Comparison of ENCODE assay signal across 9 cellular contexts in the genomic region with DNA sequence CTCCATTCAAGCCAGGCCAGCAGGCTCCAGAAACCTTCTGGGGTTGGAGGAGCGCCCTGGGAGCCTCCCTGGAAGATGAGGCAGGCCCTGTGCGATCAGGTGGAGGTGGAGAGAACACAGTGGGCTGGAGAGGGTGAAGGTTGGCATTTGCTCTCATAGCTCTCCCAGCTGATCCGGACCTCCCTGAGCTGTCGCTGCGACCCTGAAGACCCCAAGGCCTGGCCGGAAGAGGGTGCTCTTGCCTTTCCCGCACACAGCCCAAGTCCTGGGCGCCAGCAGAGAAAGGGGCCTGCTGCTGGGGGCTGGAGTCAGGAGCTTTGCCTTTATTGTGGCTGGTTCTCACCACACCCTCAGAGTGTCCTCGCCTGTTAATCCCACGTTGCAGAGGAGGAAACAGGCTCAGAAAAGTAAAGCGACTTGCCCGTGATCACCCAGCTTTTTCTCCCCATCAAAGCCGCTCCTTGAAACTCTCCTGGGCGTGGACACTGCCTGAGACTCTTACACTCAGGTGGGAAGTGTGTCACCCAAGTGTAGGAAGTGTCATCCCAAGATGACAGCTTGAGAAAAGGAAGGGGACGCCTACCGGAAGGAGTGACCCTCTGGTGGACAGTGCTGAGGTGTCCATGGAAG. TPM values are rescaled to one million over a fixed set of nuclear protein-coding genes. Genes with fewer than 3 reads are reported as not detected.
DNase-seq lines count a peak whose midpoint lies in the region; ATAC-seq and TF ChIP-seq lines count a peak whose summit lies in the region.
"Had no signal": no experiment of that assay in that cellular context is flagged by ENCODE, and none has a peak within 500 bp of the region (broad histone marks: within the 10 kb centered on the region; RNA-seq: fewer than 3 reads in every experiment).

No MANE protein-coding gene starts in this region.

- CTCF ChIA-PET in RWPE1 (lab: Yijun Ruan, JAX) = no interaction called here

- peak; percentile 61 for TF ChIP-seq CTCF in GM12872 (IDR thresholded peaks at IDR 0.05; ENCODE audit: insufficient read depth, low read depth, low read length)
- peak; percentile 37 for TF ChIP-seq CTCF in RWPE1 (conservative IDR thresholded peaks at IDR 0.05; ENCODE audit: low read depth)
- peak; percentile 65 for TF ChIP-seq CTCF in fibroblast of the aortic adventitia (IDR thresholded peaks at IDR 0.05; ENCODE audit: insufficient read depth, low read length)
- TF ChIP-seq CTCF in psoas muscle (IDR thresholded peaks at IDR 0.05) = peak; percentile 63
- no peak for TF ChIP-seq CTCF in mucosa of descending colon (IDR thresholded peaks at IDR 0.05)
- peak in 2 of 4 experiments; percentile 24 to 37 for TF ChIP-seq CTCF in prostate gland (IDR thresholded peaks at IDR 0.05)

- DNase-seq in RWPE1 (ENCODE audit: low spot score) = no peak
- peak; percentile 57 for DNase-seq in fibroblast of the aortic adventitia (ENCODE audit: low read depth)
- DNase-seq in psoas muscle = peak; percentile 51 to 81
- DNase-seq in NCI-H510A (lab: John Stamatoyannopoulos, UW) = no peak
- no peak for DNase-seq in mucosa of descending colon
- no peak for DNase-seq in prostate gland (ENCODE audit: low spot score)
- DNase-seq: activated CD4-positive, alpha-beta T cell treated with anti-CD3 and anti-CD28 coated beads for 1 hour had no signal

- POLR2A ChIA-PET in RWPE1 (lab: Yijun Ruan, JAX; ENCODE audit: low non-redundant PET) = no interaction called here

- intact Hi-C loops in psoas muscle (cut with DNase I) = loop anchor here (5.0 to 10.0 kb wide), 3 partner anchors 53 to 341 kb away; a partner anchor contains a TSS
- intact Hi-C loops in mucosa of descending colon (cut with DNase I, micrococcal nuclease) = loop anchor here (5.0 kb wide), 3 partner anchors 118 to 338 kb away; no protein-coding TSS in a partner anchor
- intact Hi-C loops in prostate gland (cut with DNase I) = loop anchor here (2.0 to 5.0 kb wide), 3 partner anchors 41 to 338 kb away; no protein-coding TSS in a partner anchor

- H3K4me1 ChIP-seq in psoas muscle (peaks cover 40% of the 10 kb centered on the region), mucosa of descending colon (ENCODE audit: low read depth) (peaks cover 5% of the 10 kb centered on the region), prostate gland (replicated peaks) (peaks cover 4% of the 10 kb centered on the region)

- ATAC-seq in psoas muscle (peak; percentile 62 to 81 (median 73)), mucosa of descending colon (no peak), HG02623 (IDR thresholded peaks at IDR 0.05; ENCODE audit: unreplicated experiment) (no peak)

- H3K9me3 ChIP-seq in psoas muscle (no peaks in the 10 kb centered on the region), mucosa of descending colon (no peaks in the 10 kb centered on the region), prostate gland (no peaks in the 10 kb centered on the region)

- WGBS in psoas muscle, 3 donors = 47 to 55% (median 49%) methylated on average over 15 to 16 of the region's 16 CpGs
- WGBS in prostate gland = 61% methylated on average over 16 of the region's 16 CpGs

- H3K27me3 ChIP-seq in psoas muscle (ENCODE audit: insufficient read depth in 3 of 3, low read length in 2 of 3) (no peaks in the 10 kb centered on the region), prostate gland (replicated peaks; ENCODE audit: insufficient read depth) (no peaks in the 10 kb centered on the region)

- H3K27ac ChIP-seq in RWPE1 (peak overlapping the region; percentile 58), psoas muscle (no peak overlapping the region), prostate gland (no peak overlapping the region)

- no peak overlapping the region for H3K4me3 ChIP-seq in fibroblast of the aortic adventitia (ENCODE audit: low read depth, low read length)
- H3K4me3 ChIP-seq in psoas muscle = no peak overlapping the region
- no peak overlapping the region for H3K4me3 ChIP-seq in mucosa of descending colon
- H3K4me3 ChIP-seq in prostate gland = no peak overlapping the region

- no peak for TF ChIP-seq POLR2A in prostate gland (IDR thresholded peaks at IDR 0.05)

- H3K36me3 ChIP-seq in psoas muscle (ENCODE audit: insufficient read depth in 1 of 2, low read depth in 1 of 2) = no peaks in the 10 kb centered on the region
- H3K36me3 ChIP-seq in mucosa of descending colon (ENCODE audit: low read depth) = no peaks in the 10 kb centered on the region
- H3K36me3 ChIP-seq in prostate gland = no peaks in the 10 kb centered on the region

RNA-seq across cellular contexts. Expression of a gene that starts 8.6 kb away (rescaled TPM):
- total RNA-seq in fibroblast of the aortic adventitia (ENCODE audit: low replicate concordance) (155 and 1,532 TPM in 2 replicates), psoas muscle (1,000 to 10,000 TPM; 1,113 to 1,294 (median 1,226) TPM), mucosa of descending colon (100 to 1,000 TPM; 782 to 973 (median 946) TPM), prostate gland (1,000 to 10,000 TPM; 1,249 to 2,015 TPM)
- polyA plus RNA-seq in psoas muscle = 1,000 to 10,000 TPM; 2,395 to 2,767 (median 2,598) TPM

RNA-seq across cellular contexts. Expression of a gene that starts 20.9 kb away (rescaled TPM):
- total RNA-seq in fibroblast of the aortic adventitia (ENCODE audit: low replicate concordance) (26.7 and 28.7 TPM in 2 replicates), psoas muscle (10 to 100 TPM; 29.4 to 56.5 (median 38.5) TPM), mucosa of descending colon (100 to 1,000 TPM in 2 of 3 donors, 10 to 100 TPM in 1; 79.9 to 180 (median 133) TPM), prostate gland (10 to 100 TPM; 42.1 to 82.6 TPM)
- 10 to 100 TPM; 19.9 to 59.3 (median 25.8) TPM for polyA plus RNA-seq in psoas muscle

RNA-seq across cellular contexts. Expression of a gene that starts 29.4 kb away (rescaled TPM):
- 7.4 and 13.8 TPM in 2 replicates for total RNA-seq in fibroblast of the aortic adventitia (ENCODE audit: low replicate concordance)
- total RNA-seq in psoas muscle = 10 to 100 TPM; 11.2 to 22.9 (median 15.4) TPM
- polyA plus RNA-seq in psoas muscle = 10 to 100 TPM; 26.4 to 40.6 (median 29.1) TPM
- total RNA-seq in mucosa of descending colon = 10 to 100 TPM in 1 of 3 donors, 1 to 10 TPM in 2; 6.3 to 14.8 (median 9.1) TPM
- 10 to 100 TPM; 55.3 to 58.5 TPM for total RNA-seq in prostate gland

RNA-seq across cellular contexts. Expression of a gene that starts 30.4 kb away (rescaled TPM):
- total RNA-seq in fibroblast of the aortic adventitia (ENCODE audit: low replicate concordance) = 11.0 and 36.3 TPM in 2 replicates
- total RNA-seq in psoas muscle = 10 to 100 TPM in 3 of 4 donors, 1 to 10 TPM in 1; 9.5 to 15.9 (median 15.5) TPM
- 10 to 100 TPM; 11.7 to 24.8 (median 12.3) TPM for polyA plus RNA-seq in psoas muscle
- 10 to 100 TPM; 63.4 to 84.0 (median 81.0) TPM for total RNA-seq in mucosa of descending colon
- 100 to 1,000 TPM in 1 of 2 donors, 10 to 100 TPM in 1; 53.7 to 128 TPM for total RNA-seq in prostate gland

RNA-seq across cellular contexts. Expression of a gene that starts 37.0 kb away (rescaled TPM):
- total RNA-seq in fibroblast of the aortic adventitia (ENCODE audit: low replicate concordance) (19.0 and 33.3 TPM in 2 replicates), psoas muscle (100 to 1,000 TPM; 117 to 161 (median 126) TPM), mucosa of descending colon (10 to 100 TPM; 17.8 to 41.9 (median 25.9) TPM), prostate gland (10 to 100 TPM; 74.0 to 74.1 TPM)
- 100 to 1,000 TPM in 1 of 3 donors, 10 to 100 TPM in 2; 36.0 to 133 (median 60.7) TPM for polyA plus RNA-seq in psoas muscle

Comparison
In these comparisons a context has a peak if more than half of its experiments do, and no peak if none do; other contexts are left out.
1. DNase-seq: peak in fibroblast of the aortic adventitia (single experiment) and psoas muscle (2 of 2); none in RWPE1 (single experiment), NCI-H510A (single experiment), mucosa of descending colon (0 of 3) and prostate gland (single experiment).
2. ATAC-seq: peak in psoas muscle (4 of 4); none in mucosa of descending colon (single experiment) and HG02623 (single experiment).